Comparison of ENCODE assay signal across 8 cellular contexts in the genomic region with DNA sequence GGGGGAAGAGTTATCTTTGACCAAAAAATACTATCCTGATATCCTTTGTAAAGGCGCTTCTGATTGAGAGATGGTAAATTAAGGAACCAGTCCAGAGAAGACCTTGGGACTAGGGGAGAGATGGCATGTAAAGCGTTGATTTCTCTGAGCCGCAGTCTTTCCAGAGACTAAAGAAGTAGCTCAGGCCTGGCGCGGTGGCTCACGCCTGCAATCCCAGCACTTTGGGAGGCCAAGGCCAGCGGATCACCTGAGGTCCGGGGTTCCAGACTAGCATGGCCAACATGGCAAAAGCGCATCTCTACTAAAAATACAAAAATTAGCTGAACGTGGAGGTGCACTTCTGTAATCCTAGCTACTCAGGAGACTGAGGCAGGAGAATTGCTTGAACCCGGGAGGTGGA. TPM values are rescaled to one million over a fixed set of nuclear protein-coding genes. Genes with fewer than 3 reads are reported as not detected.
DNase-seq lines count a peak whose midpoint lies in the region; ATAC-seq, FAIRE-seq and TF ChIP-seq lines count a peak whose summit lies in the region.

No MANE protein-coding gene starts in this region.

- POLR2A ChIA-PET in A549 (lab: Yijun Ruan, JAX) = no interaction called here

- no peak for TF ChIP-seq POLR2A in A549 (IDR thresholded peaks at IDR 0.05; ENCODE audit: low read length)

- FAIRE-seq in A549 (lab: Jason Lieb, UNC) = no peak

- no TSS peak for BruUV-seq in mammary epithelial cell (replicated peaks; lab: Mats Ljungman, UMichigan)

- H3K4me1 ChIP-seq in A549 (peaks cover 35% of the 10 kb centered on the region), HUES6 (ENCODE audit: control insufficient read depth, insufficient read depth, low read length) (peaks cover 27% of the 10 kb centered on the region), mammary epithelial cell (ENCODE audit: insufficient read depth, low read length) (peaks cover 27% of the 10 kb centered on the region), mucosa of stomach (ENCODE audit: control insufficient read depth, insufficient read depth, low read length) (peaks cover 41% of the 10 kb centered on the region)

- H3K9ac ChIP-seq in HUES6 (ENCODE audit: low read length) = peak overlapping the region; percentile 97
- H3K9ac ChIP-seq in mammary epithelial cell (ENCODE audit: insufficient read depth, low read length) = peak overlapping the region; percentile 93
- H3K9ac ChIP-seq in mucosa of stomach (ENCODE audit: low read length) = peak overlapping the region; percentile 92

- DNase-seq in A549 (ENCODE audit: low read depth in 1 of 2, low spot score in 1 of 2) (no peak), mammary epithelial cell (no peak), hippocampal formation (lab: John Stamatoyannopoulos, UW) (no peak), DMS53 (lab: John Stamatoyannopoulos, UW) (no peak), ureter (ENCODE audit: low spot score) (no peak)

- H3K36me3 ChIP-seq in HUES6 (ENCODE audit: control insufficient read depth, insufficient read depth, low read length) (peaks cover 14% of the 10 kb centered on the region), mammary epithelial cell (ENCODE audit: insufficient read depth, low read length) (no peaks in the 10 kb centered on the region), mucosa of stomach (ENCODE audit: control insufficient read depth, insufficient read depth, low read length) (no peaks in the 10 kb centered on the region)

- H3K27me3 ChIP-seq in HUES6 (ENCODE audit: control insufficient read depth, insufficient read depth, low read length) (no peaks in the 10 kb centered on the region), mammary epithelial cell (ENCODE audit: insufficient read depth, low read length) (no peaks in the 10 kb centered on the region), mucosa of stomach (ENCODE audit: control insufficient read depth, insufficient read depth, low read length) (no peaks in the 10 kb centered on the region)

- ATAC-seq in A549 = no peak
- ATAC-seq in GM21529 (IDR thresholded peaks at IDR 0.05; ENCODE audit: unreplicated experiment) = no peak

- 93% methylated on average over 11 of the region's 11 CpGs for WGBS in A549 (ENCODE audit: missing lambda C conversion rate)
- WGBS in mammary epithelial cell (ENCODE audit: low coverage, missing lambda C conversion rate) = 91% methylated on average over 11 of the region's 11 CpGs

- H3K9me3 ChIP-seq in A549 (no peaks in the 10 kb centered on the region), HUES6 (ENCODE audit: control insufficient read depth, insufficient read depth, low read depth, low read length) (no peaks in the 10 kb centered on the region), mammary epithelial cell (replicated peaks; ENCODE audit: insufficient read depth, low read length) (no peaks in the 10 kb centered on the region), mucosa of stomach (ENCODE audit: control insufficient read depth, low read length) (no peaks in the 10 kb centered on the region)

- TF ChIP-seq EP300 in A549 (IDR thresholded peaks at IDR 0.05) = no peak

- H3K79me2 ChIP-seq in mammary epithelial cell (ENCODE audit: insufficient read depth, low read length) = peaks cover 88% of the 10 kb centered on the region

- peak overlapping the region; percentile 93 for H3K4me3 ChIP-seq in A549
- peak overlapping the region; percentile 99 for H3K4me3 ChIP-seq in HUES6 (ENCODE audit: low read depth, low read length)
- H3K4me3 ChIP-seq in mammary epithelial cell (replicated peaks in 1 of 3; ENCODE audit: insufficient read depth in 1 of 3, low read depth in 2 of 3, low read length in 3 of 3) = peak overlapping the region; percentile 51 to 96 (median 77)
- H3K4me3 ChIP-seq in mucosa of stomach (ENCODE audit: low read length) = peak overlapping the region; percentile 84

- H3K27ac ChIP-seq in A549 (peak overlapping the region; percentile 89 to 98), HUES6 (ENCODE audit: low read depth, low read length) (peak overlapping the region; percentile 97), mammary epithelial cell (ENCODE audit: insufficient read depth, low read depth, low read length) (peak overlapping the region; percentile 87)

- intact Hi-C loops in mammary epithelial cell (cut with micrococcal nuclease) = loop anchor here (10.0 kb wide), 1 partner anchor 323 kb away; the partner anchor contains the start of gene RIPOR1

- H4K20me1 ChIP-seq in mammary epithelial cell (ENCODE audit: insufficient read depth, low read length) = no peaks in the 10 kb centered on the region

- CTCF ChIA-PET in A549 (lab: Yijun Ruan, JAX) = interaction anchor here (0.9 to 3.5 kb wide), 6 partner anchors 9 to 301 kb away, joined by 3 to 17 read pairs (median 3); partner anchors contain the start of gene NRN1L
- CTCF ChIA-PET in mammary epithelial cell (lab: Charles Lee; ENCODE audit: low non-redundant PET) = no interaction called here

- no peak overlapping the region for H2AFZ ChIP-seq in mammary epithelial cell (ENCODE audit: low read depth, low read length)

- H3K4me2 ChIP-seq in A549 = peak overlapping the region; percentile 98
- peak overlapping the region; percentile 74 for H3K4me2 ChIP-seq in mammary epithelial cell (ENCODE audit: insufficient read depth, low read depth, low read length)

- dilution Hi-C loops in mammary epithelial cell (cut with HindIII; ENCODE audit: low sequenced_read_pairs) = no loop called here

- TF ChIP-seq RAD21 in A549 (conservative IDR thresholded peaks at IDR 0.05 in 1 of 2, IDR thresholded peaks at IDR 0.05 in 1 of 2) = no peak

- in situ Hi-C loops in mammary epithelial cell (cut with MboI; ENCODE audit: low sequenced_read_pairs in 2 of 2) = no loop called here

- no peak for TF ChIP-seq CTCF in A549 (IDR thresholded peaks at IDR 0.05)
- no peak for TF ChIP-seq CTCF in mammary epithelial cell (conservative IDR thresholded peaks at IDR 0.05 in 1 of 2, IDR thresholded peaks at IDR 0.05 in 1 of 2; ENCODE audit: extremely low read depth in 1 of 2, insufficient read depth in 1 of 2, low read depth in 1 of 2, low read length in 2 of 2)

TF ChIP-seq in A549, 52 proteins besides CTCF, POLR2A, EP300 and RAD21 (continues in another document):
- TF ChIP-seq PHF8 (IDR thresholded peaks at IDR 0.05; ENCODE audit: borderline replicate concordance, low read depth) (no peak), CBX2 (IDR thresholded peaks at IDR 0.05; ENCODE audit: borderline replicate concordance, low read depth) (no peak), FOXS1 (CRISPR knock-in tag; IDR thresholded peaks at IDR 0.05) (no peak), RNF2 (IDR thresholded peaks at IDR 0.05; ENCODE audit: borderline replicate concordance, low read depth) (no peak), CHD2 (IDR thresholded peaks at IDR 0.05; ENCODE audit: low read length, partially characterized antibody) (no peak), HEYL (CRISPR knock-in tag; IDR thresholded peaks at IDR 0.05) (no peak), KDM5A (IDR thresholded peaks at IDR 0.05) (no peak), TFCP2L1 (CRISPR knock-in tag; IDR thresholded peaks at IDR 0.05) (no peak), HOXA7 (CRISPR knock-in tag; IDR thresholded peaks at IDR 0.05) (no peak), NR3C1 (IDR thresholded peaks at IDR 0.05) (no peak), MAFK (IDR thresholded peaks at IDR 0.05; ENCODE audit: partially characterized antibody) (no peak)

RNA-seq across cellular contexts. Expression of gene CENPT, which starts 0.6 kb away (rescaled TPM):
- polyA plus RNA-seq in A549 (2011; rRNA removed) = 18.2 and 19.1 TPM in 2 replicates
- 40.2 and 42.7 TPM in 2 replicates for polyA plus RNA-seq in A549 (2012; cell fraction: cytosol; rRNA removed)
- polyA plus RNA-seq in A549 (2012; cell fraction: nucleus; rRNA removed) = 322 and 345 TPM in 2 replicates
- polyA plus RNA-seq in A549 (2017; fragmentation: RNase III; extraction: RNeasy Plus Mini Kit Qiagen cat#74134 plus additional on column Dnase treatment) = 35.9 to 40.3 TPM (median 36.9 TPM) in 3 replicates
- polyA minus RNA-seq in A549 (2011; rRNA and poly(A)+ RNA removed) = 23.4 and 24.1 TPM in 2 replicates
- 10 to 100 TPM; 27.2 to 48.5 TPM for total RNA-seq in mammary epithelial cell
- 35.6 TPM for polyA plus RNA-seq in mammary epithelial cell
- 25.7 TPM for polyA minus RNA-seq in mammary epithelial cell
- total RNA-seq in ureter = 50.9 TPM

RNA-seq across cellular contexts. Expression of gene NUTF2, which starts 1.4 kb away (rescaled TPM):
- polyA plus RNA-seq in A549 (2011; rRNA removed) (168 and 209 TPM in 2 replicates), A549 (2017; fragmentation: RNase III; extraction: RNeasy Plus Mini Kit Qiagen cat#74134 plus additional on column Dnase treatment) (270 to 301 TPM (median 287 TPM) in 3 replicates), mammary epithelial cell (452 TPM)
- 585 and 606 TPM in 2 replicates for polyA plus RNA-seq in A549 (2012; cell fraction: cytosol; rRNA removed)
- 173 and 271 TPM in 2 replicates for polyA plus RNA-seq in A549 (2012; cell fraction: nucleus; rRNA removed)
- polyA minus RNA-seq in A549 (2011; rRNA and poly(A)+ RNA removed) = 446 and 461 TPM in 2 replicates
- total RNA-seq in mammary epithelial cell (100 to 1,000 TPM; 158 to 198 TPM), ureter (85.2 TPM)
- polyA minus RNA-seq in mammary epithelial cell = 283 TPM

RNA-seq across cellular contexts. Expression of gene THAP11, which starts 6.0 kb away (rescaled TPM):
- polyA plus RNA-seq in A549 (2011; rRNA removed) (33.2 and 44.0 TPM in 2 replicates), A549 (2017; fragmentation: RNase III; extraction: RNeasy Plus Mini Kit Qiagen cat#74134 plus additional on column Dnase treatment) (27.2 to 30.9 TPM (median 30.0 TPM) in 3 replicates), mammary epithelial cell (21.2 TPM)
- polyA plus RNA-seq in A549 (2012; cell fraction: cytosol; rRNA removed) = 56.9 and 68.8 TPM in 2 replicates
- polyA plus RNA-seq in A549 (2012; cell fraction: nucleus; rRNA removed) = 32.7 and 40.9 TPM in 2 replicates
- polyA minus RNA-seq in A549 (2011; rRNA and poly(A)+ RNA removed) = 22.3 and 22.6 TPM in 2 replicates
- total RNA-seq in mammary epithelial cell (10 to 100 TPM; 11.7 to 13.1 TPM), ureter (22.8 TPM)
- polyA minus RNA-seq in mammary epithelial cell = 10.6 TPM

RNA-seq across cellular contexts. Expression of gene EDC4, which starts 24.7 kb away (rescaled TPM):
- polyA plus RNA-seq in A549 (2011; rRNA removed) (21.0 and 35.3 TPM in 2 replicates), A549 (2017; fragmentation: RNase III; extraction: RNeasy Plus Mini Kit Qiagen cat#74134 plus additional on column Dnase treatment) (54.9 to 60.4 TPM (median 58.1 TPM) in 3 replicates), mammary epithelial cell (36.5 TPM)
- polyA plus RNA-seq in A549 (2012; cell fraction: cytosol; rRNA removed) = 59.8 and 74.8 TPM in 2 replicates
- 294 and 395 TPM in 2 replicates for polyA plus RNA-seq in A549 (2012; cell fraction: nucleus; rRNA removed)
- polyA minus RNA-seq in A549 (2011; rRNA and poly(A)+ RNA removed) = 75.8 and 94.7 TPM in 2 replicates
- total RNA-seq in mammary epithelial cell (10 to 100 TPM; 31.5 to 53.9 TPM), ureter (64.9 TPM)
- 143 TPM for polyA minus RNA-seq in mammary epithelial cell

RNA-seq across cellular contexts. Expression of gene NRN1L, which starts 36.6 kb away (rescaled TPM):
- 0.22 and 0.34 TPM in 2 replicates for polyA plus RNA-seq in A549 (2011; rRNA removed)
- 0.24 and 0.34 TPM in 2 replicates for polyA plus RNA-seq in A549 (2012; cell fraction: cytosol; rRNA removed)
- polyA plus RNA-seq in A549 (2012; cell fraction: nucleus; rRNA removed) = 4.4 and 4.6 TPM in 2 replicates
- not detected in 3 replicates for polyA plus RNA-seq in A549 (2017; fragmentation: RNase III; extraction: RNeasy Plus Mini Kit Qiagen cat#74134 plus additional on column Dnase treatment)
- polyA minus RNA-seq in A549 (2011; rRNA and poly(A)+ RNA removed) = 0.33 TPM in 1 of 2 replicates, not detected in the other
- under 1 TPM in 1 of 2 donors, not detected in 1; 0.83 TPM for total RNA-seq in mammary epithelial cell
- not detected for polyA plus RNA-seq in mammary epithelial cell
- polyA minus RNA-seq in mammary epithelial cell = not detected
- total RNA-seq in ureter = not detected
